1 cellular context compared by ENCODE assay signal in the genomic region with DNA sequence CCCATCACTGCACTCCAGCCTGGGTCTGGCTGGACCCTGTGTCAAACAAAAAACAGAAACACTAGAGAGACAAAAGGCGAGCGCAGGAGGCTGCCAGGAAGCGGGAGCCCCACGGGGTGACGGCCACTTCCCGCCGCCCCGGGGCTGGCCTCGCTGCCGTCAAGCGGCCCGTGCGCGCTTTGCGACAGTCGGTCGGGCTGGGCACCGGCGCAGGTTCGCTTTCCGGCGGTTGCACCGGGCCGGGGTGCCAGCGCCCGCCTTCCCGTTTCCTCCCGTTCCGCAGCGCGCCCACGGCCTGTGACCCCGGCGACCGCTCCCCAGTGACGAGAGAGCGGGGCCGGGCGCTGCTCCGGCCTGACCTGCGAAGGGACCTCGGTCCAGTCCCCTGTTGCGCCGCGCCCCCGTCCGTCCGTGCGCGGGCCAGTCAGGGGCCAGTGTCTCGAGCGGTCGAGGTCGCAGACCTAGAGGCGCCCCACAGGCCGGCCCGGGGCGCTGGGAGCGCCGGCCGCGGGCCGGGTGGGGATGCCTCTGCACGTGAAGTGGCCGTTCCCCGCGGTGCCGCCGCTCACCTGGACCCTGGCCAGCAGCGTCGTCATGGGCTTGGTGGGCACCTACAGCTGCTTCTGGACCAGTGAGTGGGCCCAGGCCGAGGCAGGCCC.
TF ChIP-seq lines count a peak whose summit lies in the region.

A gene (plus strand): TSS at position 218 of the 659 bp plus-strand sequence. CDS start 305 bp downstream, at position 523.

TF ChIP-seq in K562, 482 proteins besides CTCF, POLR2A, EP300 and RAD21 (continued from another document and continues in another):
- TF ChIP-seq CSDE1 (IDR thresholded peaks at IDR 0.05) (no peak), TCF3 (CRISPR knock-in tag; IDR thresholded peaks at IDR 0.05) (no peak), HOXB6 (CRISPR knock-in tag; IDR thresholded peaks at IDR 0.05; ENCODE audit: borderline replicate concordance) (no peak), MTA2 (IDR thresholded peaks at IDR 0.05; ENCODE audit: low read depth) (no peak), MXI1 (IDR thresholded peaks at IDR 0.05; ENCODE audit: low read depth, low read length) (no peak), NCOA2 (IDR thresholded peaks at IDR 0.05; ENCODE audit: partially characterized antibody in 2 of 2) (no peak), MAZ (CRISPR knock-in tag; conservative IDR thresholded peaks at IDR 0.05 in 1 of 2, IDR thresholded peaks at IDR 0.05 in 1 of 2) (0 out of 4 replicates have a peak, but pooled peaks of 1 of the 2 experiments have one; percentile 31), POLR2G (IDR thresholded peaks at IDR 0.05; ENCODE audit: low read depth, low read length) (peak; percentile 85), HCFC1 (IDR thresholded peaks at IDR 0.05; ENCODE audit: low read depth, low read length) (peak; percentile 40), HDAC8 (tag; IDR thresholded peaks at IDR 0.05) (no peak), OTX1 (CRISPR knock-in tag; IDR thresholded peaks at IDR 0.05) (no peak), MCM5 (IDR thresholded peaks at IDR 0.05; ENCODE audit: low read depth) (no peak), RNF2 (IDR thresholded peaks at IDR 0.05) (no peak), ZNF212 (CRISPR knock-in tag; IDR thresholded peaks at IDR 0.05) (no peak), RBBP5 (IDR thresholded peaks at IDR 0.05; ENCODE audit: borderline replicate concordance, insufficient read depth, low read length, poor library complexity, severe bottlenecking) (peak; percentile 36), ZNF143 (CRISPR knock-in tag; IDR thresholded peaks at IDR 0.05) (no peak), ZNF707 (CRISPR knock-in tag; conservative IDR thresholded peaks at IDR 0.05) (no peak), EWSR1 (IDR thresholded peaks at IDR 0.05; ENCODE audit: borderline replicate concordance, low read depth, partially characterized antibody) (no peak), HMG20B (CRISPR knock-in tag; IDR thresholded peaks at IDR 0.05) (no peak), MIER1 (IDR thresholded peaks at IDR 0.05; ENCODE audit: low read depth) (no peak), CC2D1A (IDR thresholded peaks at IDR 0.05) (no peak), CCAR2 (IDR thresholded peaks at IDR 0.05; ENCODE audit: low read depth, low read length) (no peak), TAF7 (tag; IDR thresholded peaks at IDR 0.05) (no peak), ETV1 (tag; conservative IDR thresholded peaks at IDR 0.05; ENCODE audit: low read depth) (no peak), ZNF436 (CRISPR knock-in tag; IDR thresholded peaks at IDR 0.05) (no peak), HDAC3 (IDR thresholded peaks at IDR 0.05; ENCODE audit: borderline replicate concordance, partially characterized antibody) (no peak), MEF2D (tag; conservative IDR thresholded peaks at IDR 0.05; ENCODE audit: low read depth) (no peak), IRF2 (CRISPR knock-in tag; IDR thresholded peaks at IDR 0.05) (no peak), CEBPB (tag; IDR thresholded peaks at IDR 0.05) (no peak), NFE2 (IDR thresholded peaks at IDR 0.05; ENCODE audit: low read depth) (no peak), SAFB2 (IDR thresholded peaks at IDR 0.05; ENCODE audit: borderline replicate concordance, low read depth, low read length, severe bottlenecking) (no peak), POLR2H (tag; IDR thresholded peaks at IDR 0.05; ENCODE audit: low read depth) (peak; percentile 69), NONO (IDR thresholded peaks at IDR 0.05; ENCODE audit: low read depth in 2 of 2, low read length in 1 of 2) (peak in 1 of 2 experiments; percentile 69; a peak in 2 of 4 replicates), ARNT (IDR thresholded peaks at IDR 0.05) (no peak), HDAC2 (IDR thresholded peaks at IDR 0.05) (0 out of 2 replicates have a peak, but pooled peaks have one; percentile 1), E2F3 (CRISPR knock-in tag; IDR thresholded peaks at IDR 0.05) (no peak), CBFA2T2 (conservative IDR thresholded peaks at IDR 0.05) (no peak)
- TF ChIP-seq, protein P1, sequence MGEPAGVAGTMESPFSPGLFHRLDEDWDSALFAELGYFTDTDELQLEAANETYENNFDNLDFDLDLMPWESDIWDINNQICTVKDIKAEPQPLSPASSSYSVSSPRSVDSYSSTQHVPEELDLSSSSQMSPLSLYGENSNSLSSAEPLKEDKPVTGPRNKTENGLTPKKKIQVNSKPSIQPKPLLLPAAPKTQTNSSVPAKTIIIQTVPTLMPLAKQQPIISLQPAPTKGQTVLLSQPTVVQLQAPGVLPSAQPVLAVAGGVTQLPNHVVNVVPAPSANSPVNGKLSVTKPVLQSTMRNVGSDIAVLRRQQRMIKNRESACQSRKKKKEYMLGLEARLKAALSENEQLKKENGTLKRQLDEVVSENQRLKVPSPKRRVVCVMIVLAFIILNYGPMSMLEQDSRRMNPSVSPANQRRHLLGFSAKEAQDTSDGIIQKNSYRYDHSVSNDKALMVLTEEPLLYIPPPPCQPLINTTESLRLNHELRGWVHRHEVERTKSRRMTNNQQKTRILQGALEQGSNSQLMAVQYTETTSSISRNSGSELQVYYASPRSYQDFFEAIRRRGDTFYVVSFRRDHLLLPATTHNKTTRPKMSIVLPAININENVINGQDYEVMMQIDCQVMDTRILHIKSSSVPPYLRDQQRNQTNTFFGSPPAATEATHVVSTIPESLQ (CRISPR knock-in tag; IDR thresholded peaks at IDR 0.05), result no peak
- TF ChIP-seq, protein P2, sequence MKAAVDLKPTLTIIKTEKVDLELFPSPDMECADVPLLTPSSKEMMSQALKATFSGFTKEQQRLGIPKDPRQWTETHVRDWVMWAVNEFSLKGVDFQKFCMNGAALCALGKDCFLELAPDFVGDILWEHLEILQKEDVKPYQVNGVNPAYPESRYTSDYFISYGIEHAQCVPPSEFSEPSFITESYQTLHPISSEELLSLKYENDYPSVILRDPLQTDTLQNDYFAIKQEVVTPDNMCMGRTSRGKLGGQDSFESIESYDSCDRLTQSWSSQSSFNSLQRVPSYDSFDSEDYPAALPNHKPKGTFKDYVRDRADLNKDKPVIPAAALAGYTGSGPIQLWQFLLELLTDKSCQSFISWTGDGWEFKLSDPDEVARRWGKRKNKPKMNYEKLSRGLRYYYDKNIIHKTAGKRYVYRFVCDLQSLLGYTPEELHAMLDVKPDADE (conservative IDR thresholded peaks at IDR 0.05; ENCODE audit: control insufficient read depth, low read depth, low read length), result peak; percentile 54; the same call in 1 of the 2 replicates
- TF ChIP-seq, protein P3, sequence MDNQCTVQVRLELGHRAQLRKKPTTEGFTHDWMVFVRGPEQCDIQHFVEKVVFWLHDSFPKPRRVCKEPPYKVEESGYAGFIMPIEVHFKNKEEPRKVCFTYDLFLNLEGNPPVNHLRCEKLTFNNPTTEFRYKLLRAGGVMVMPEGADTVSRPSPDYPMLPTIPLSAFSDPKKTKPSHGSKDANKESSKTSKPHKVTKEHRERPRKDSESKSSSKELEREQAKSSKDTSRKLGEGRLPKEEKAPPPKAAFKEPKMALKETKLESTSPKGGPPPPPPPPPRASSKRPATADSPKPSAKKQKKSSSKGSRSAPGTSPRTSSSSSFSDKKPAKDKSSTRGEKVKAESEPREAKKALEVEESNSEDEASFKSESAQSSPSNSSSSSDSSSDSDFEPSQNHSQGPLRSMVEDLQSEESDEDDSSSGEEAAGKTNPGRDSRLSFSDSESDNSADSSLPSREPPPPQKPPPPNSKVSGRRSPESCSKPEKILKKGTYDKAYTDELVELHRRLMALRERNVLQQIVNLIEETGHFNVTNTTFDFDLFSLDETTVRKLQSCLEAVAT (IDR thresholded peaks at IDR 0.05), result no peak
- TF ChIP-seq, protein P4, sequence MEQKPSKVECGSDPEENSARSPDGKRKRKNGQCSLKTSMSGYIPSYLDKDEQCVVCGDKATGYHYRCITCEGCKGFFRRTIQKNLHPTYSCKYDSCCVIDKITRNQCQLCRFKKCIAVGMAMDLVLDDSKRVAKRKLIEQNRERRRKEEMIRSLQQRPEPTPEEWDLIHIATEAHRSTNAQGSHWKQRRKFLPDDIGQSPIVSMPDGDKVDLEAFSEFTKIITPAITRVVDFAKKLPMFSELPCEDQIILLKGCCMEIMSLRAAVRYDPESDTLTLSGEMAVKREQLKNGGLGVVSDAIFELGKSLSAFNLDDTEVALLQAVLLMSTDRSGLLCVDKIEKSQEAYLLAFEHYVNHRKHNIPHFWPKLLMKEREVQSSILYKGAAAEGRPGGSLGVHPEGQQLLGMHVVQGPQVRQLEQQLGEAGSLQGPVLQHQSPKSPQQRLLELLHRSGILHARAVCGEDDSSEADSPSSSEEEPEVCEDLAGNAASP (IDR thresholded peaks at IDR 0.05), result no peak
- TF ChIP-seq, protein P5, sequence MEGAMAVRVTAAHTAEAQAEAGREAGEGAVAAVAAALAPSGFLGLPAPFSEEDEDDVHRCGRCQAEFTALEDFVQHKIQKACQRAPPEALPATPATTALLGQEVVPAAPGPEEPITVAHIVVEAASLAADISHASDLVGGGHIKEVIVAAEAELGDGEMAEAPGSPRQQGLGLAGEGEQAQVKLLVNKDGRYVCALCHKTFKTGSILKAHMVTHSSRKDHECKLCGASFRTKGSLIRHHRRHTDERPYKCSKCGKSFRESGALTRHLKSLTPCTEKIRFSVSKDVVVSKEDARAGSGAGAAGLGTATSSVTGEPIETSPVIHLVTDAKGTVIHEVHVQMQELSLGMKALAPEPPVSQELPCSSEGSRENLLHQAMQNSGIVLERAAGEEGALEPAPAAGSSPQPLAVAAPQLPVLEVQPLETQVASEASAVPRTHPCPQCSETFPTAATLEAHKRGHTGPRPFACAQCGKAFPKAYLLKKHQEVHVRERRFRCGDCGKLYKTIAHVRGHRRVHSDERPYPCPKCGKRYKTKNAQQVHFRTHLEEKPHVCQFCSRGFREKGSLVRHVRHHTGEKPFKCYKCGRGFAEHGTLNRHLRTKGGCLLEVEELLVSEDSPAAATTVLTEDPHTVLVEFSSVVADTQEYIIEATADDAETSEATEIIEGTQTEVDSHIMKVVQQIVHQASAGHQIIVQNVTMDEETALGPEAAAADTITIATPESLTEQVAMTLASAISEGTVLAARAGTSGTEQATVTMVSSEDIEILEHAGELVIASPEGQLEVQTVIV (CRISPR knock-in tag; IDR thresholded peaks at IDR 0.05; ENCODE audit: borderline replicate concordance), result peak; percentile 97
- TF ChIP-seq, protein P6, sequence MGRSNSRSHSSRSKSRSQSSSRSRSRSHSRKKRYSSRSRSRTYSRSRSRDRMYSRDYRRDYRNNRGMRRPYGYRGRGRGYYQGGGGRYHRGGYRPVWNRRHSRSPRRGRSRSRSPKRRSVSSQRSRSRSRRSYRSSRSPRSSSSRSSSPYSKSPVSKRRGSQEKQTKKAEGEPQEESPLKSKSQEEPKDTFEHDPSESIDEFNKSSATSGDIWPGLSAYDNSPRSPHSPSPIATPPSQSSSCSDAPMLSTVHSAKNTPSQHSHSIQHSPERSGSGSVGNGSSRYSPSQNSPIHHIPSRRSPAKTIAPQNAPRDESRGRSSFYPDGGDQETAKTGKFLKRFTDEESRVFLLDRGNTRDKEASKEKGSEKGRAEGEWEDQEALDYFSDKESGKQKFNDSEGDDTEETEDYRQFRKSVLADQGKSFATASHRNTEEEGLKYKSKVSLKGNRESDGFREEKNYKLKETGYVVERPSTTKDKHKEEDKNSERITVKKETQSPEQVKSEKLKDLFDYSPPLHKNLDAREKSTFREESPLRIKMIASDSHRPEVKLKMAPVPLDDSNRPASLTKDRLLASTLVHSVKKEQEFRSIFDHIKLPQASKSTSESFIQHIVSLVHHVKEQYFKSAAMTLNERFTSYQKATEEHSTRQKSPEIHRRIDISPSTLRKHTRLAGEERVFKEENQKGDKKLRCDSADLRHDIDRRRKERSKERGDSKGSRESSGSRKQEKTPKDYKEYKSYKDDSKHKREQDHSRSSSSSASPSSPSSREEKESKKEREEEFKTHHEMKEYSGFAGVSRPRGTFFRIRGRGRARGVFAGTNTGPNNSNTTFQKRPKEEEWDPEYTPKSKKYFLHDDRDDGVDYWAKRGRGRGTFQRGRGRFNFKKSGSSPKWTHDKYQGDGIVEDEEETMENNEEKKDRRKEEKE (IDR thresholded peaks at IDR 0.05; ENCODE audit: borderline replicate concordance in 1 of 2, control insufficient read depth in 1 of 2, low read depth in 2 of 2, low read length in 1 of 2), result no peak
- TF ChIP-seq, protein P7, sequence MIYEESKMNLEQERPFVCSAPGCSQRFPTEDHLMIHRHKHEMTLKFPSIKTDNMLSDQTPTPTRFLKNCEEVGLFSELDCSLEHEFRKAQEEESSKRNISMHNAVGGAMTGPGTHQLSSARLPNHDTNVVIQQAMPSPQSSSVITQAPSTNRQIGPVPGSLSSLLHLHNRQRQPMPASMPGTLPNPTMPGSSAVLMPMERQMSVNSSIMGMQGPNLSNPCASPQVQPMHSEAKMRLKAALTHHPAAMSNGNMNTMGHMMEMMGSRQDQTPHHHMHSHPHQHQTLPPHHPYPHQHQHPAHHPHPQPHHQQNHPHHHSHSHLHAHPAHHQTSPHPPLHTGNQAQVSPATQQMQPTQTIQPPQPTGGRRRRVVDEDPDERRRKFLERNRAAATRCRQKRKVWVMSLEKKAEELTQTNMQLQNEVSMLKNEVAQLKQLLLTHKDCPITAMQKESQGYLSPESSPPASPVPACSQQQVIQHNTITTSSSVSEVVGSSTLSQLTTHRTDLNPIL (CRISPR knock-in tag; IDR thresholded peaks at IDR 0.05), result no peak
- TF ChIP-seq, protein P8, sequence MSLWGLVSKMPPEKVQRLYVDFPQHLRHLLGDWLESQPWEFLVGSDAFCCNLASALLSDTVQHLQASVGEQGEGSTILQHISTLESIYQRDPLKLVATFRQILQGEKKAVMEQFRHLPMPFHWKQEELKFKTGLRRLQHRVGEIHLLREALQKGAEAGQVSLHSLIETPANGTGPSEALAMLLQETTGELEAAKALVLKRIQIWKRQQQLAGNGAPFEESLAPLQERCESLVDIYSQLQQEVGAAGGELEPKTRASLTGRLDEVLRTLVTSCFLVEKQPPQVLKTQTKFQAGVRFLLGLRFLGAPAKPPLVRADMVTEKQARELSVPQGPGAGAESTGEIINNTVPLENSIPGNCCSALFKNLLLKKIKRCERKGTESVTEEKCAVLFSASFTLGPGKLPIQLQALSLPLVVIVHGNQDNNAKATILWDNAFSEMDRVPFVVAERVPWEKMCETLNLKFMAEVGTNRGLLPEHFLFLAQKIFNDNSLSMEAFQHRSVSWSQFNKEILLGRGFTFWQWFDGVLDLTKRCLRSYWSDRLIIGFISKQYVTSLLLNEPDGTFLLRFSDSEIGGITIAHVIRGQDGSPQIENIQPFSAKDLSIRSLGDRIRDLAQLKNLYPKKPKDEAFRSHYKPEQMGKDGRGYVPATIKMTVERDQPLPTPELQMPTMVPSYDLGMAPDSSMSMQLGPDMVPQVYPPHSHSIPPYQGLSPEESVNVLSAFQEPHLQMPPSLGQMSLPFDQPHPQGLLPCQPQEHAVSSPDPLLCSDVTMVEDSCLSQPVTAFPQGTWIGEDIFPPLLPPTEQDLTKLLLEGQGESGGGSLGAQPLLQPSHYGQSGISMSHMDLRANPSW (CRISPR knock-in tag; IDR thresholded peaks at IDR 0.05), result no peak
- TF ChIP-seq, protein P9, sequence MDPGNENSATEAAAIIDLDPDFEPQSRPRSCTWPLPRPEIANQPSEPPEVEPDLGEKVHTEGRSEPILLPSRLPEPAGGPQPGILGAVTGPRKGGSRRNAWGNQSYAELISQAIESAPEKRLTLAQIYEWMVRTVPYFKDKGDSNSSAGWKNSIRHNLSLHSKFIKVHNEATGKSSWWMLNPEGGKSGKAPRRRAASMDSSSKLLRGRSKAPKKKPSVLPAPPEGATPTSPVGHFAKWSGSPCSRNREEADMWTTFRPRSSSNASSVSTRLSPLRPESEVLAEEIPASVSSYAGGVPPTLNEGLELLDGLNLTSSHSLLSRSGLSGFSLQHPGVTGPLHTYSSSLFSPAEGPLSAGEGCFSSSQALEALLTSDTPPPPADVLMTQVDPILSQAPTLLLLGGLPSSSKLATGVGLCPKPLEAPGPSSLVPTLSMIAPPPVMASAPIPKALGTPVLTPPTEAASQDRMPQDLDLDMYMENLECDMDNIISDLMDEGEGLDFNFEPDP (CRISPR knock-in tag; IDR thresholded peaks at IDR 0.05), result no peak
